ENCODE assay signal across 21 cellular contexts in the genomic region with DNA sequence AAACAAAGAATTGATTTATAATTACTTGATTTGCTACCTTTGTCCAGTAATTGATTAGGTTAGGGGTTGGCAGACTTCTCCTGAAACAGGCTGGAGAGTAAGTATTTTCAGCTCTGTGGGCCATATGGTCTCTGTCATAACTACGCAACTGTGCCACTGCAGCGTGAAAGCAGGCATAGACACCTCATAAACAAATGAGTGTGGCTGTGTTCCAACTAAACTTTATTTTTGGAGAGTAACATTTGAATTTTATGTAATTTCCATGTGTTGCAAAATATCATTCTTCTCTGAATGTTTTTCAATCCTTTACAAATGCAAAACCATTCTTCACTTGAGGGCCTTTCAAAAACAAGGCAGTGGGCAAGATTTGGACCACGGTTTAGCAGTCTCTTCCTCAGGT.
"Had no signal": no experiment of that assay in that cellular context is flagged by ENCODE, and none has a peak within 500 bp of the region (broad histone marks: within the 10 kb centered on the region; RNA-seq: fewer than 3 reads in every experiment).

No MANE protein-coding gene starts in this region.

- ATAC-seq: esophagus mucosa; left colon; naive thymus-derived CD4-positive, alpha-beta T cell; sciatic nerve; stimulated activated naive CD8-positive, alpha-beta T cell treated with anti-CD3 and anti-CD28 coated beads, Interleukin-15, Interleukin-2, amounts not matched to agents 100 U/mL and 50 U/mL, for 24 hours; T-helper 17 cell had no signal

- DNase-seq: activated CD4-positive, alpha-beta memory T cell treated with anti-CD3 and anti-CD28 coated beads, Interleukin-2, amount 10 ng/mL, durations not matched to agents 7 days and 5 days; activated CD4-positive, alpha-beta T cell treated with anti-CD3 and anti-CD28 coated beads for 1 hour; activated CD4-positive, alpha-beta T cell treated with anti-CD3 and anti-CD28 coated beads, Interleukin-2, amount 10 ng/mL, durations not matched to agents 7 days and 5 days; activated CD8-positive, alpha-beta memory T cell treated with anti-CD3 and anti-CD28 coated beads, Interleukin-2, amount 50 U/mL, for 48 hours; activated gamma-delta T cell; activated naive CD4-positive, alpha-beta T cell treated with anti-CD3 and anti-CD28 coated beads, Interleukin-2, amount 50 U/mL, for 16 hours; activated T-cell treated with anti-CD3 and anti-CD28 coated beads, Interleukin-2, amount 50 U/mL, for 24 hours; amniotic stem cell; brain microvascular endothelial cell; cortex of kidney; foreskin melanocyte; left colon; naive thymus-derived CD4-positive, alpha-beta T cell; stimulated activated CD4-positive, alpha-beta T cell treated with anti-CD3 and anti-CD28 coated beads, Interleukin-12 subunit alpha, Interleukin-12 subunit beta, amount 100 ng/mL, for 4 hours; stimulated activated CD4-positive, alpha-beta T cell treated with anti-CD3 and anti-CD28 coated beads, Interleukin-4, amount 100 ng/mL, for 1 hour; stimulated activated naive CD8-positive, alpha-beta T cell treated with anti-CD3 and anti-CD28 coated beads, Interleukin-15, Interleukin-2, amounts not matched to agents 100 U/mL and 50 U/mL, for 24 hours; T-helper 17 cell; T1000; trophoblast cell had no signal
